ENCODE assay signal across 1 cellular context in the genomic region with DNA sequence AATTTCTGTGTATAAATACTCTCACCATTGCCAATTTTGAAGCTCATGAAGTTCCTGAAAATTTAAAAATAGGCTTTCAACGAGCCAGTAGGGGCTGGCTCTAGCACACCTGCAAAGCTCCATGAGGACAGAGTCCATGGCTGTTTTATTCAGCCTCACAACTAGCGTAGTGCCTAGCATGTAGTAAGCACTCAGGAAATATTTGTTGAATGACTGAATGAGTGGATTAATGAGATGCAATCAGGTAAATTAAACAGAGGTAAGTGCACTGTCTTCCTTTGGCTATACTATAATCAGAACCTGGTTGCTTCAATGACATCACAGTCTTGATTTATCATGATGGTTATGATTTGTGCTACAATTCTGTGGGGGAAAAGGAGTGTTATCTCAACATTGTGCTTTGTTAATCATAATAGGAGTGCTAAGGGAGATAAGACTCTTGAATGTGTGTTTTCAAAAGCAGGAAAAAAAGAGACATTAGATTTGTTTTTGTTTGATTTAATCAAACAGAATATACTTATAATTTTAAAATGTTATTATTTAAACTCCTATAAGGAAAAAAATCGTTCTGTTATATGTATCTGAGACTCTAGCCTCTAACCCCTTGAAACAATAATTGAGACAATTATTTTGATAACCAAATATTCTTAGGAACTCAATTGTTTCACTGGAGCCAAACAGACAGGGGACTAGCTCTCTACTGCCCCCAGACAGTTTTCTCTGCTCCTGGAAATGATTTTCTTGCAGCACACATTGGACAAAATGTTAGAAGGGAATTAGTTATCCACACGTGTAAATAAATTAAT.
TF ChIP-seq lines count a peak whose summit lies in the region.

No MANE protein-coding gene starts in this region.

TF ChIP-seq in HCT116, 20 proteins besides CTCF, POLR2A, EP300 and RAD21 (continued from another document):
- TF ChIP-seq, protein P1, sequence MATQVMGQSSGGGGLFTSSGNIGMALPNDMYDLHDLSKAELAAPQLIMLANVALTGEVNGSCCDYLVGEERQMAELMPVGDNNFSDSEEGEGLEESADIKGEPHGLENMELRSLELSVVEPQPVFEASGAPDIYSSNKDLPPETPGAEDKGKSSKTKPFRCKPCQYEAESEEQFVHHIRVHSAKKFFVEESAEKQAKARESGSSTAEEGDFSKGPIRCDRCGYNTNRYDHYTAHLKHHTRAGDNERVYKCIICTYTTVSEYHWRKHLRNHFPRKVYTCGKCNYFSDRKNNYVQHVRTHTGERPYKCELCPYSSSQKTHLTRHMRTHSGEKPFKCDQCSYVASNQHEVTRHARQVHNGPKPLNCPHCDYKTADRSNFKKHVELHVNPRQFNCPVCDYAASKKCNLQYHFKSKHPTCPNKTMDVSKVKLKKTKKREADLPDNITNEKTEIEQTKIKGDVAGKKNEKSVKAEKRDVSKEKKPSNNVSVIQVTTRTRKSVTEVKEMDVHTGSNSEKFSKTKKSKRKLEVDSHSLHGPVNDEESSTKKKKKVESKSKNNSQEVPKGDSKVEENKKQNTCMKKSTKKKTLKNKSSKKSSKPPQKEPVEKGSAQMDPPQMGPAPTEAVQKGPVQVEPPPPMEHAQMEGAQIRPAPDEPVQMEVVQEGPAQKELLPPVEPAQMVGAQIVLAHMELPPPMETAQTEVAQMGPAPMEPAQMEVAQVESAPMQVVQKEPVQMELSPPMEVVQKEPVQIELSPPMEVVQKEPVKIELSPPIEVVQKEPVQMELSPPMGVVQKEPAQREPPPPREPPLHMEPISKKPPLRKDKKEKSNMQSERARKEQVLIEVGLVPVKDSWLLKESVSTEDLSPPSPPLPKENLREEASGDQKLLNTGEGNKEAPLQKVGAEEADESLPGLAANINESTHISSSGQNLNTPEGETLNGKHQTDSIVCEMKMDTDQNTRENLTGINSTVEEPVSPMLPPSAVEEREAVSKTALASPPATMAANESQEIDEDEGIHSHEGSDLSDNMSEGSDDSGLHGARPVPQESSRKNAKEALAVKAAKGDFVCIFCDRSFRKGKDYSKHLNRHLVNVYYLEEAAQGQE (IDR thresholded peaks at IDR 0.05; ENCODE audit: low read depth), result no peak
- TF ChIP-seq, protein P2, sequence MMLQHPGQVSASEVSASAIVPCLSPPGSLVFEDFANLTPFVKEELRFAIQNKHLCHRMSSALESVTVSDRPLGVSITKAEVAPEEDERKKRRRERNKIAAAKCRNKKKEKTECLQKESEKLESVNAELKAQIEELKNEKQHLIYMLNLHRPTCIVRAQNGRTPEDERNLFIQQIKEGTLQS (IDR thresholded peaks at IDR 0.05), result no peak
